In genomic region chr15:42933886-42934667, GRCh38 we compare ENCODE assay signal across 18 cellular contexts. TPM values are rescaled to one million over a fixed set of nuclear protein-coding genes. Genes with fewer than 3 reads are reported as not detected.
DNase-seq lines count a peak whose midpoint lies in the region; ATAC-seq and TF ChIP-seq lines count a peak whose summit lies in the region.
"Had no signal": no experiment of that assay in that cellular context is flagged by ENCODE, and none has a peak within 500 bp of the region (broad histone marks: within the 10 kb centered on the region; RNA-seq: fewer than 3 reads in every experiment).

No MANE protein-coding gene starts in this region.

- TF ChIP-seq CTCF in RWPE2 (IDR thresholded peaks at IDR 0.05; ENCODE audit: poor library complexity, severe bottlenecking) (no peak), choroid plexus epithelial cell (conservative IDR thresholded peaks at IDR 0.05; ENCODE audit: low read depth, low read length) (no peak), Peyer's patch (IDR thresholded peaks at IDR 0.05) (no peak)

- ATAC-seq in RWPE2 (ENCODE audit: low read depth), result no peak
- ATAC-seq in GM19324 (IDR thresholded peaks at IDR 0.05; ENCODE audit: low FRiP score, unreplicated experiment), result no peak
- ATAC-seq: CD8-positive, alpha-beta T cell had no signal

- H3K4me1 ChIP-seq in RWPE2 (ENCODE audit: insufficient read depth, poor library complexity, severe bottlenecking) (peaks cover 15% of the 10 kb centered on the region), Peyer's patch (no peaks in the 10 kb centered on the region)
- H3K4me1 ChIP-seq: BLaER1 treated with 17β-estradiol and CSF1 and Interleukin-3, amounts not matched to agents 10 nM and 100 nM had no signal

- H3K27me3 ChIP-seq in RWPE2 (ENCODE audit: insufficient read depth, poor library complexity, severe bottlenecking) (no peaks in the 10 kb centered on the region), Peyer's patch (no peaks in the 10 kb centered on the region)
- H3K27me3 ChIP-seq: BLaER1 treated with 17β-estradiol and CSF1 and Interleukin-3, amounts not matched to agents 10 nM and 100 nM had no signal

- H3K36me3 ChIP-seq in RWPE2 (ENCODE audit: low read depth) (no peaks in the 10 kb centered on the region), Peyer's patch (no peaks in the 10 kb centered on the region)
- H3K36me3 ChIP-seq: BLaER1 treated with 17β-estradiol and CSF1 and Interleukin-3, amounts not matched to agents 10 nM and 100 nM had no signal

- DNase-seq in EH (ENCODE audit: low read depth) (peak; percentile 17), KBM-7 (peak; percentile 27), RWPE2 (ENCODE audit: low spot score) (no peak), choroid plexus epithelial cell (ENCODE audit: low read depth) (peak; percentile 50), Peyer's patch (no peak), NCI-H2171 treated with DMSO at 0.1 percent for 48 hours (lab: John Stamatoyannopoulos, UW) (no peak), HT-29 (ENCODE audit: low spot score) (no peak)
- DNase-seq: CD8-positive, alpha-beta T cell; DMS53; HFFc6; KG1; NCI-H1436; NCI-H1930; NCI-H526; SHP77 treated with DMSO at 0.1 percent for 48 hours; SK-N-SH had no signal

- no peak overlapping the region for H3K4me3 ChIP-seq in RWPE2 (ENCODE audit: severe bottlenecking)
- no peak overlapping the region for H3K4me3 ChIP-seq in choroid plexus epithelial cell (ENCODE audit: low read depth, low read length)
- H3K4me3 ChIP-seq in Peyer's patch, result no peak overlapping the region
- H3K4me3 ChIP-seq: BLaER1 treated with 17β-estradiol and CSF1 and Interleukin-3, amounts not matched to agents 10 nM and 100 nM had no signal

- in situ Hi-C loops in KBM-7 (cut with MboI; ENCODE audit: low pct_unique_long_range_greater_than_20kb, low sequenced_read_pairs), result no loop called here

- no peak for TF ChIP-seq POLR2A in Peyer's patch (IDR thresholded peaks at IDR 0.05)

- H3K27ac ChIP-seq in RWPE2 (ENCODE audit: poor library complexity, severe bottlenecking) (peak overlapping the region; percentile 68), Peyer's patch (no peak overlapping the region)
- H3K27ac ChIP-seq: BLaER1 treated with 17β-estradiol and CSF1 and Interleukin-3, amounts not matched to agents 10 nM and 100 nM had no signal

- H3K9me3 ChIP-seq in RWPE2 (ENCODE audit: severe bottlenecking), result no peaks in the 10 kb centered on the region
- no peaks in the 10 kb centered on the region for H3K9me3 ChIP-seq in Peyer's patch
- H3K9me3 ChIP-seq: SK-N-SH had no signal

RNA-seq across cellular contexts. Expression of gene TTBK2, which starts 13.5 kb away (rescaled TPM):
- total RNA-seq in Peyer's patch, result 10 to 100 TPM in 3 of 4 donors, 1 to 10 TPM in 1; 4.7 to 21.5 (median 13.3) TPM
- 10.7 and 12.5 TPM in 2 replicates for total RNA-seq in HT-29 (2014; rRNA removed; shearing (Covaris generic))

Comparison
In these comparisons a context has a peak if more than half of its experiments do, and no peak if none do; other contexts are left out.
1. DNase-seq: peak in EH (single experiment), KBM-7 (single experiment) and choroid plexus epithelial cell (single experiment); none in RWPE2 (single experiment), Peyer's patch (0 of 3), NCI-H2171 treated with DMSO at 0.1 percent for 48 hours (single experiment) and HT-29 (single experiment).